In the genomic region with DNA sequence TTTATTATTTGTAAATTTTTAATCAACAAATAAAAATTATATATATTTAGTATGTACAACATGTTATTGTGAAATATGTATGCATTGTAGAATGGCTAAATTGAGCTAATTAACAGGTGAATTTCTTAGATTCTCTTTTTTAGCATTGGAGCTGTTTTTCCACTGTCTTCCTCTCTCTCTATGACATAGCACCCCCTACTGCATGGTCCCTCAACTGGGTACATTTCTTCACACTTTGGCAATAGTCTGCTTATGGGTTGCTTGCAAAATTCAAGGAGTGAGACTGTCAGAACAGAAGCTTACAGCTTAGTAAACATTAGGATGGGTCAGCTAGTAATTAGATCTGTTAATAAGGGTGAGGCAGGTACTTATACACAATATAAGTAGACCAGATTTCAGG, we compare ENCODE assay signal across 11 cellular contexts.
A peak's percentile ranks its signal among the peaks of the same experiment; 100 is the strongest.
DNase-seq lines count a peak whose midpoint lies in the region; ATAC-seq and TF ChIP-seq lines count a peak whose summit lies in the region.
"Had no signal": no experiment of that assay in that cellular context is flagged by ENCODE, and none has a peak within 500 bp of the region (broad histone marks: within the 10 kb centered on the region; RNA-seq: fewer than 3 reads in every experiment).

No MANE protein-coding gene starts in this region.

- H3K27me3 Mint-ChIP-seq in activated T-cell treated with anti-CD3 and anti-CD28 coated beads, Interleukin-2, amount 50 U/mL, for 4 hours (ENCODE audit: low read depth): no peaks in the 10 kb centered on the region
- H3K27me3 Mint-ChIP-seq in CD8-positive, alpha-beta memory T cell: no peaks in the 10 kb centered on the region
- H3K27me3 Mint-ChIP-seq in activated naive CD8-positive, alpha-beta T cell treated with anti-CD3 and anti-CD28 coated beads, Interleukin-2, amount 50 U/mL, for 24 hours: no peaks in the 10 kb centered on the region

- H3K4me3 ChIP-seq in AG09309 (ENCODE audit: control insufficient read depth, low read depth, low read length) (no peak overlapping the region), right atrium auricular region (no peak overlapping the region)
- no peak overlapping the region for H3K4me3 ChIP-seq in CD8-positive, alpha-beta memory T cell (ENCODE audit: low read length)
- H3K4me3 ChIP-seq: vagina had no signal

- H3K4me1 ChIP-seq in right atrium auricular region: no peaks in the 10 kb centered on the region
- no peaks in the 10 kb centered on the region for H3K4me1 ChIP-seq in CD8-positive, alpha-beta memory T cell (ENCODE audit: insufficient read depth, low read length)
- H3K4me1 ChIP-seq: vagina had no signal

- no peaks in the 10 kb centered on the region for H3K4me1 Mint-ChIP-seq in activated T-cell treated with anti-CD3 and anti-CD28 coated beads, Interleukin-2, amount 50 U/mL, for 4 hours (ENCODE audit: low read depth)
- no peaks in the 10 kb centered on the region for H3K4me1 Mint-ChIP-seq in CD8-positive, alpha-beta memory T cell
- H3K4me1 Mint-ChIP-seq in activated naive CD8-positive, alpha-beta T cell treated with anti-CD3 and anti-CD28 coated beads, Interleukin-2, amount 50 U/mL, for 24 hours: no peaks in the 10 kb centered on the region

- peak; percentile 55; the same call in 1 of the 3 replicates for ATAC-seq in SK-N-SH treated with all-trans-retinoic acid at 6 μM for 48 hours
- ATAC-seq in activated T-cell treated with anti-CD3 and anti-CD28 coated beads, Interleukin-2, amount 50 U/mL, for 4 hours: no peak
- ATAC-seq in activated naive CD8-positive, alpha-beta T cell treated with anti-CD3 and anti-CD28 coated beads, Interleukin-2, amount 50 U/mL, for 24 hours: no peak
- ATAC-seq: left lobe of liver had no signal

- no peak overlapping the region for H3K27ac Mint-ChIP-seq in CD8-positive, alpha-beta memory T cell
- H3K27ac Mint-ChIP-seq in activated naive CD8-positive, alpha-beta T cell treated with anti-CD3 and anti-CD28 coated beads, Interleukin-2, amount 50 U/mL, for 24 hours: no peak overlapping the region
- H3K27ac Mint-ChIP-seq: T-helper 1 cell treated with Interleukin-12 subunit alpha and Interleukin-12 subunit beta and Interleukin-4 antibody, amounts not matched to agents 30 μg/mL and 1 μg/mL, for 36 hours had no signal

- H3K36me3 ChIP-seq in right atrium auricular region: no peaks in the 10 kb centered on the region
- H3K36me3 ChIP-seq in CD8-positive, alpha-beta memory T cell (ENCODE audit: insufficient read depth, low read length): no peaks in the 10 kb centered on the region
- H3K36me3 ChIP-seq: vagina had no signal

- no peak overlapping the region for H3K4me3 Mint-ChIP-seq in activated T-cell treated with anti-CD3 and anti-CD28 coated beads, Interleukin-2, amount 50 U/mL, for 4 hours
- no peak overlapping the region for H3K4me3 Mint-ChIP-seq in CD8-positive, alpha-beta memory T cell
- no peak overlapping the region for H3K4me3 Mint-ChIP-seq in activated naive CD8-positive, alpha-beta T cell treated with anti-CD3 and anti-CD28 coated beads, Interleukin-2, amount 50 U/mL, for 24 hours
- H3K4me3 Mint-ChIP-seq: T-helper 1 cell treated with Interleukin-12 subunit alpha and Interleukin-12 subunit beta and Interleukin-4 antibody, amounts not matched to agents 30 μg/mL and 1 μg/mL, for 36 hours had no signal

- no peak overlapping the region for H3K27ac ChIP-seq in right atrium auricular region
- H3K27ac ChIP-seq in CD8-positive, alpha-beta memory T cell (ENCODE audit: low read depth, low read length): no peak overlapping the region
- H3K27ac ChIP-seq: vagina had no signal

- peaks cover 7% of the 10 kb centered on the region for H3K9me3 Mint-ChIP-seq in activated T-cell treated with anti-CD3 and anti-CD28 coated beads, Interleukin-2, amount 50 U/mL, for 4 hours
- H3K9me3 Mint-ChIP-seq in CD8-positive, alpha-beta memory T cell: peaks cover 0 to 17% (median 7%) of the 10 kb centered on the region in 5 donors
- H3K9me3 Mint-ChIP-seq in activated naive CD8-positive, alpha-beta T cell treated with anti-CD3 and anti-CD28 coated beads, Interleukin-2, amount 50 U/mL, for 24 hours: peaks cover 4% of the 10 kb centered on the region
- H3K9me3 Mint-ChIP-seq: T-helper 1 cell treated with Interleukin-12 subunit alpha and Interleukin-12 subunit beta and Interleukin-4 antibody, amounts not matched to agents 30 μg/mL and 1 μg/mL, for 36 hours had no signal

- DNase-seq in AG09309 (ENCODE audit: low read depth) (no peak), HS-27A (ENCODE audit: low read depth) (peak; percentile 1), right atrium auricular region (ENCODE audit: low spot score) (no peak), NCI-H187 treated with DMSO at 0.1 percent for 48 hours (lab: John Stamatoyannopoulos, UW) (no peak)
- no peak for DNase-seq in activated T-cell treated with anti-CD3 and anti-CD28 coated beads, Interleukin-2, amount 50 U/mL, for 4 hours
- DNase-seq in CD8-positive, alpha-beta memory T cell: no peak
- DNase-seq in activated naive CD8-positive, alpha-beta T cell treated with anti-CD3 and anti-CD28 coated beads, Interleukin-2, amount 50 U/mL, for 24 hours: no peak

- no peaks in the 10 kb centered on the region for H3K27me3 ChIP-seq in right atrium auricular region
- no peaks in the 10 kb centered on the region for H3K27me3 ChIP-seq in CD8-positive, alpha-beta memory T cell (ENCODE audit: insufficient read depth, low read length, poor library complexity, severe bottlenecking)
- H3K27me3 ChIP-seq: vagina had no signal

- POLR2A ChIA-PET in CD8-positive, alpha-beta memory T cell (lab: Charles Lee): no interaction called here

- no peaks in the 10 kb centered on the region for H3K9me3 ChIP-seq in right atrium auricular region
- H3K9me3 ChIP-seq in CD8-positive, alpha-beta memory T cell (ENCODE audit: low read length): no peaks in the 10 kb centered on the region
- H3K9me3 ChIP-seq: vagina had no signal

- TF ChIP-seq CTCF in AG09309 (IDR thresholded peaks at IDR 0.05; ENCODE audit: control insufficient read depth, insufficient read depth, low read depth, low read length, missing control alignments) (peak; percentile 15), right atrium auricular region (IDR thresholded peaks at IDR 0.05) (peak; percentile 33 to 56)

- CTCF ChIA-PET in CD8-positive, alpha-beta memory T cell (lab: Charles Lee): no interaction called here

- no peaks in the 10 kb centered on the region for H3K36me3 Mint-ChIP-seq in activated T-cell treated with anti-CD3 and anti-CD28 coated beads, Interleukin-2, amount 50 U/mL, for 4 hours (ENCODE audit: insufficient read depth)
- H3K36me3 Mint-ChIP-seq in CD8-positive, alpha-beta memory T cell: no peaks in the 10 kb centered on the region
- H3K36me3 Mint-ChIP-seq in activated naive CD8-positive, alpha-beta T cell treated with anti-CD3 and anti-CD28 coated beads, Interleukin-2, amount 50 U/mL, for 24 hours (ENCODE audit: low read depth): no peaks in the 10 kb centered on the region

TF ChIP-seq in SK-N-SH treated with all-trans-retinoic acid at 6 μM for 48 hours, 23 proteins besides CTCF, POLR2A, EP300 and RAD21 (continues in another document):
- TF ChIP-seq OSR1 (CRISPR knock-in tag; IDR thresholded peaks at IDR 0.05) (no peak), BACH2 (CRISPR knock-in tag; IDR thresholded peaks at IDR 0.05; ENCODE audit: borderline replicate concordance) (no peak), ZFP3 (CRISPR knock-in tag; IDR thresholded peaks at IDR 0.05) (no peak), TCF4 (CRISPR knock-in tag; IDR thresholded peaks at IDR 0.05; ENCODE audit: borderline replicate concordance) (no peak), TOX (CRISPR knock-in tag; IDR thresholded peaks at IDR 0.05; ENCODE audit: borderline replicate concordance) (no peak), RARB (CRISPR knock-in tag; IDR thresholded peaks at IDR 0.05) (no peak), ZC3H10 (CRISPR knock-in tag; IDR thresholded peaks at IDR 0.05) (no peak), ISL1 (CRISPR knock-in tag; IDR thresholded peaks at IDR 0.05) (no peak), ZNF8 (CRISPR knock-in tag; IDR thresholded peaks at IDR 0.05) (no peak)
- TF ChIP-seq, protein P1, sequence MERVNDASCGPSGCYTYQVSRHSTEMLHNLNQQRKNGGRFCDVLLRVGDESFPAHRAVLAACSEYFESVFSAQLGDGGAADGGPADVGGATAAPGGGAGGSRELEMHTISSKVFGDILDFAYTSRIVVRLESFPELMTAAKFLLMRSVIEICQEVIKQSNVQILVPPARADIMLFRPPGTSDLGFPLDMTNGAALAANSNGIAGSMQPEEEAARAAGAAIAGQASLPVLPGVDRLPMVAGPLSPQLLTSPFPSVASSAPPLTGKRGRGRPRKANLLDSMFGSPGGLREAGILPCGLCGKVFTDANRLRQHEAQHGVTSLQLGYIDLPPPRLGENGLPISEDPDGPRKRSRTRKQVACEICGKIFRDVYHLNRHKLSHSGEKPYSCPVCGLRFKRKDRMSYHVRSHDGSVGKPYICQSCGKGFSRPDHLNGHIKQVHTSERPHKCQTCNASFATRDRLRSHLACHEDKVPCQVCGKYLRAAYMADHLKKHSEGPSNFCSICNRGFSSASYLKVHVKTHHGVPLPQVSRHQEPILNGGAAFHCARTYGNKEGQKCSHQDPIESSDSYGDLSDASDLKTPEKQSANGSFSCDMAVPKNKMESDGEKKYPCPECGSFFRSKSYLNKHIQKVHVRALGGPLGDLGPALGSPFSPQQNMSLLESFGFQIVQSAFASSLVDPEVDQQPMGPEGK (CRISPR knock-in tag; IDR thresholded peaks at IDR 0.05; ENCODE audit: borderline replicate concordance): no peak
- TF ChIP-seq, protein P2, sequence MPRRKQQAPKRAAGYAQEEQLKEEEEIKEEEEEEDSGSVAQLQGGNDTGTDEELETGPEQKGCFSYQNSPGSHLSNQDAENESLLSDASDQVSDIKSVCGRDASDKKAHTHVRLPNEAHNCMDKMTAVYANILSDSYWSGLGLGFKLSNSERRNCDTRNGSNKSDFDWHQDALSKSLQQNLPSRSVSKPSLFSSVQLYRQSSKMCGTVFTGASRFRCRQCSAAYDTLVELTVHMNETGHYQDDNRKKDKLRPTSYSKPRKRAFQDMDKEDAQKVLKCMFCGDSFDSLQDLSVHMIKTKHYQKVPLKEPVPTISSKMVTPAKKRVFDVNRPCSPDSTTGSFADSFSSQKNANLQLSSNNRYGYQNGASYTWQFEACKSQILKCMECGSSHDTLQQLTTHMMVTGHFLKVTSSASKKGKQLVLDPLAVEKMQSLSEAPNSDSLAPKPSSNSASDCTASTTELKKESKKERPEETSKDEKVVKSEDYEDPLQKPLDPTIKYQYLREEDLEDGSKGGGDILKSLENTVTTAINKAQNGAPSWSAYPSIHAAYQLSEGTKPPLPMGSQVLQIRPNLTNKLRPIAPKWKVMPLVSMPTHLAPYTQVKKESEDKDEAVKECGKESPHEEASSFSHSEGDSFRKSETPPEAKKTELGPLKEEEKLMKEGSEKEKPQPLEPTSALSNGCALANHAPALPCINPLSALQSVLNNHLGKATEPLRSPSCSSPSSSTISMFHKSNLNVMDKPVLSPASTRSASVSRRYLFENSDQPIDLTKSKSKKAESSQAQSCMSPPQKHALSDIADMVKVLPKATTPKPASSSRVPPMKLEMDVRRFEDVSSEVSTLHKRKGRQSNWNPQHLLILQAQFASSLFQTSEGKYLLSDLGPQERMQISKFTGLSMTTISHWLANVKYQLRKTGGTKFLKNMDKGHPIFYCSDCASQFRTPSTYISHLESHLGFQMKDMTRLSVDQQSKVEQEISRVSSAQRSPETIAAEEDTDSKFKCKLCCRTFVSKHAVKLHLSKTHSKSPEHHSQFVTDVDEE (CRISPR knock-in tag; IDR thresholded peaks at IDR 0.05): no peak
